ENCODE assay signal across 21 cellular contexts in genomic region chr10:7592627-7593026, GRCh38.
DNase-seq lines count a peak whose midpoint lies in the region; ATAC-seq and TF ChIP-seq lines count a peak whose summit lies in the region.
"Had no signal": no experiment of that assay in that cellular context is flagged by ENCODE, and none has a peak within 500 bp of the region (broad histone marks: within the 10 kb centered on the region; RNA-seq: fewer than 3 reads in every experiment).

No MANE protein-coding gene starts in this region.

- H3K9me3 ChIP-seq in KOPT-K1 (ENCODE audit: insufficient read depth, low read length, poor library complexity, severe bottlenecking) (no peaks in the 10 kb centered on the region), esophagus muscularis mucosa (no peaks in the 10 kb centered on the region), testis (no peaks in the 10 kb centered on the region), suprapubic skin (no peaks in the 10 kb centered on the region), body of pancreas (no peaks in the 10 kb centered on the region)
- H3K9me3 ChIP-seq: breast epithelium, Caco-2, colonic mucosa had no signal

- intact Hi-C loops in esophagus muscularis mucosa (cut with DNase I): no loop called here
- intact Hi-C loops in testis (cut with DNase I; ENCODE audit: low total_unique reads): no loop called here
- intact Hi-C loops in body of pancreas (cut with DNase I): no loop called here

- TF ChIP-seq EP300 in esophagus muscularis mucosa (IDR thresholded peaks at IDR 0.05): no peak
- TF ChIP-seq EP300 in suprapubic skin (IDR thresholded peaks at IDR 0.05): no peak

- H3K4me3 ChIP-seq in esophagus muscularis mucosa (no peak overlapping the region), testis (no peak overlapping the region), suprapubic skin (no peak overlapping the region), body of pancreas (no peak overlapping the region)
- H3K4me3 ChIP-seq: breast epithelium, colonic mucosa, K562 had no signal

- ATAC-seq in body of pancreas: no peak
- ATAC-seq: K562, natural killer cell, WTC11 had no signal

- WGBS in esophagus muscularis mucosa: 75% methylated on average over 2 of the region's 5 CpGs
- 60 to 81% methylated on average over 3 to 5 of the region's 5 CpGs for WGBS in testis, 2 donors
- 91% methylated on average over 3 of the region's 5 CpGs for WGBS in suprapubic skin
- 81 to 94% methylated on average over 3 to 4 of the region's 5 CpGs for WGBS in body of pancreas, 2 donors

- no peak for DNase-seq in esophagus muscularis mucosa (ENCODE audit: extremely low spot score)
- peak; percentile 55 for DNase-seq in mesenteric fat pad (ENCODE audit: low spot score)
- DNase-seq in testis: no peak
- no peak for DNase-seq in suprapubic skin (ENCODE audit: low spot score in 2 of 2)
- no peak for DNase-seq in stimulated activated CD4-positive, alpha-beta T cell treated with anti-CD3 and anti-CD28 coated beads, Interleukin-4, amount 100 ng/mL, for 4 hours
- no peak for DNase-seq in body of pancreas
- no peak for DNase-seq in DMS79 (lab: John Stamatoyannopoulos, UW)
- DNase-seq: activated CD4-positive, alpha-beta T cell treated with anti-CD3 and anti-CD28 coated beads, Interleukin-2, amount 50 U/mL, for 4 hours; activated T-cell treated with anti-CD3 and anti-CD28 coated beads for 4 hours; Caco-2; colonic mucosa; MM.1S; natural killer cell; NCI-H1417 treated with DMSO at 0.1 percent for 48 hours; NCI-H2081 treated with DMSO at 0.1 percent for 48 hours; NCI-H446; stimulated activated CD4-positive, alpha-beta T cell treated with anti-CD3 and anti-CD28 coated beads, Interleukin-12 subunit alpha, Interleukin-12 subunit beta, amount 100 ng/mL, for 4 hours had no signal

- H3K27me3 ChIP-seq in esophagus muscularis mucosa (no peaks in the 10 kb centered on the region), testis (no peaks in the 10 kb centered on the region), suprapubic skin (no peaks in the 10 kb centered on the region), body of pancreas (no peaks in the 10 kb centered on the region)
- H3K27me3 ChIP-seq: breast epithelium, colonic mucosa had no signal

- H3K4me1 ChIP-seq in esophagus muscularis mucosa (peaks cover 5 to 45% (median 35%) of the 10 kb centered on the region in 4 donors), testis (peaks cover 15% of the 10 kb centered on the region), suprapubic skin (peaks cover 13% of the 10 kb centered on the region), body of pancreas (no peaks in the 10 kb centered on the region)
- H3K4me1 ChIP-seq: breast epithelium, Caco-2, colonic mucosa had no signal

- H3K27ac ChIP-seq in KOPT-K1 (ENCODE audit: low read depth, low read length, poor library complexity, severe bottlenecking): peak overlapping the region; percentile 16
- H3K27ac ChIP-seq in esophagus muscularis mucosa (replicated peaks in 1 of 4): peak overlapping the region; percentile 81 to 91 (median 88)
- peak overlapping the region; percentile 21 to 78 for H3K27ac ChIP-seq in testis
- H3K27ac ChIP-seq in suprapubic skin: no peak overlapping the region
- no peak overlapping the region for H3K27ac ChIP-seq in body of pancreas
- H3K27ac ChIP-seq: colonic mucosa had no signal

- H3K36me3 ChIP-seq in KOPT-K1 (ENCODE audit: insufficient read depth, low read length) (no peaks in the 10 kb centered on the region), esophagus muscularis mucosa (no peaks in the 10 kb centered on the region), testis (ENCODE audit: low read depth, missing control alignments) (no peaks in the 10 kb centered on the region), suprapubic skin (no peaks in the 10 kb centered on the region), body of pancreas (replicated peaks in 1 of 2; ENCODE audit: insufficient read depth in 1 of 2, low read depth in 2 of 2) (no peaks in the 10 kb centered on the region)
- H3K36me3 ChIP-seq: breast epithelium, colonic mucosa had no signal

- TF ChIP-seq CTCF in esophagus muscularis mucosa (IDR thresholded peaks at IDR 0.05) (no peak), testis (IDR thresholded peaks at IDR 0.05) (no peak), suprapubic skin (IDR thresholded peaks at IDR 0.05) (no peak), body of pancreas (IDR thresholded peaks at IDR 0.05) (no peak)

- TF ChIP-seq POLR2A in esophagus muscularis mucosa (IDR thresholded peaks at IDR 0.05; ENCODE audit: low read depth) (no peak), testis (IDR thresholded peaks at IDR 0.05) (no peak), suprapubic skin (IDR thresholded peaks at IDR 0.05) (no peak), body of pancreas (IDR thresholded peaks at IDR 0.05) (no peak)

Comparison
In these comparisons a context has a peak if more than half of its experiments do, and no peak if none do; other contexts are left out.
1. H3K27ac ChIP-seq: peak in KOPT-K1 (single experiment), esophagus muscularis mucosa (4 of 4) and testis (2 of 2); none in suprapubic skin (single experiment) and body of pancreas (0 of 4).